In the genomic region with DNA sequence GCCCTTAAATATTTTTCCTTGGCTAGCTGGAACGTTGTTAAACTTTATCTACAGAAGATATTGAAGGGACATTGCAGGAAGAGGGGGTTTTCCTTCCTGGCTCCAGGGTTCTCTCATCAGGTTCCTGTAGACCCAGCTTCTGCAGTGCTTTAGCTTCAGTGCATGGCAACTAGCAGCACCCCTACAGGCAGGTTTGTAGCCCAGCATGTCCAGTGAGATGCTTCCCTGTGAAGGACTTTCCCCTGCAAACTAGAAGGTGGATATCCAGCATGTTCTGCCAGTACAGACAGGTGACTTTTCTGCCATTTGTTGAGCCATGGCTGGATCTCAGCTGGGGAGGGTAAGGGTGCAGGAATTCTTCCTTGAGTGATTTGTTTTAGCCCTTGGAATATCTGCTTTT, we compare ENCODE assay signal across 10 cellular contexts. TPM values are rescaled to one million over a fixed set of nuclear protein-coding genes. Genes with fewer than 3 reads are reported as not detected.
DNase-seq lines count a peak whose midpoint lies in the region; ATAC-seq and TF ChIP-seq lines count a peak whose summit lies in the region.
"Had no signal": no experiment of that assay in that cellular context is flagged by ENCODE, and none has a peak within 500 bp of the region (broad histone marks: within the 10 kb centered on the region; RNA-seq: fewer than 3 reads in every experiment).

No MANE protein-coding gene starts in this region.

- H3K56ac ChIP-seq in H9 (ENCODE audit: insufficient read length, low read depth, low read length) = no peak overlapping the region

- H3K4me2 ChIP-seq in H9 (ENCODE audit: insufficient read depth, insufficient read length, low read length) = no peak overlapping the region

- no peaks in the 10 kb centered on the region for H3K36me3 ChIP-seq in RWPE2 (ENCODE audit: low read depth)
- H3K36me3 ChIP-seq: adrenal gland had no signal

- no peak overlapping the region for H2BK12ac ChIP-seq in H9 (ENCODE audit: insufficient read length, low read depth, low read length)

- no peaks in the 10 kb centered on the region for H3K79me1 ChIP-seq in H9 (ENCODE audit: insufficient read depth, low read depth, low read length, poor library complexity, severe bottlenecking)

- H3T11ph ChIP-seq in H9 (ENCODE audit: low read length) = no peak overlapping the region

- H2BK5ac ChIP-seq in H9 (ENCODE audit: insufficient read length, low read length) = no peak overlapping the region

- H2AFZ ChIP-seq in H9 (ENCODE audit: low read length) = no peak overlapping the region

- peaks cover 2 to 6% (median 2%) of the 10 kb centered on the region in 3 experiments; a peak in 3 of 7 replicates for H3K36me3 Mint-ChIP-seq in H9 (ENCODE audit: insufficient read depth in 1 of 3, low read depth in 3 of 3)

- no peak overlapping the region for H2BK15ac ChIP-seq in H9 (ENCODE audit: low read depth, low read length)

- no peak overlapping the region for H2AK5ac ChIP-seq in H9 (ENCODE audit: insufficient read length, low read length)

- H3K4me1 ChIP-seq in H9 (ENCODE audit: insufficient read depth, low read length) (no peaks in the 10 kb centered on the region), RWPE2 (ENCODE audit: insufficient read depth, poor library complexity, severe bottlenecking) (peaks cover 7% of the 10 kb centered on the region)

- no peak overlapping the region for H3K4me3 Mint-ChIP-seq in H9

- no peak overlapping the region for H3K4me3 ChIP-seq in RWPE2 (ENCODE audit: severe bottlenecking)
- no peak overlapping the region for H3K4me3 ChIP-seq in fibroblast of mammary gland (ENCODE audit: control insufficient read depth, low read depth, low read length)
- H3K4me3 ChIP-seq: adrenal gland had no signal

- H3K9ac ChIP-seq in H9 (ENCODE audit: extremely low read depth, insufficient read length, low read length) = no peak overlapping the region

- no peaks in the 10 kb centered on the region for H4K20me1 ChIP-seq in H9 (ENCODE audit: control insufficient read depth, insufficient read depth, insufficient read length)

- in situ Hi-C loops in KBM-7 (cut with MboI; ENCODE audit: low pct_unique_long_range_greater_than_20kb, low sequenced_read_pairs) = no loop called here

- H3K27ac Mint-ChIP-seq in H9 = no peak overlapping the region; a peak in 1 of 7 replicates

- H3K23me2 ChIP-seq in H9 (ENCODE audit: insufficient read length, low read depth, low read length, poor library complexity, severe bottlenecking) = peaks cover 2% of the 10 kb centered on the region

- peaks cover 5 to 6% of the 10 kb centered on the region in 2 experiments; a peak in 4 of 5 replicates for H3K9me3 Mint-ChIP-seq in H9

- H3K27me3 ChIP-seq in H9 (ENCODE audit: insufficient read depth, low read length) (no peaks in the 10 kb centered on the region), RWPE2 (ENCODE audit: insufficient read depth, poor library complexity, severe bottlenecking) (no peaks in the 10 kb centered on the region)

- DNase-seq in AG08395 (ENCODE audit: low spot score) = peak; percentile 40
- DNase-seq in H9 = peak; percentile 52
- no peak for DNase-seq in RWPE2 (ENCODE audit: low spot score)
- peak; percentile 18 for DNase-seq in fibroblast of mammary gland (ENCODE audit: low read depth)
- no peak for DNase-seq in stimulated activated CD4-positive, alpha-beta T cell treated with anti-CD3 and anti-CD28 coated beads, Interleukin-2, amount 100 ng/mL, for 48 hours
- DNase-seq in stimulated activated CD4-positive, alpha-beta T cell treated with anti-CD3 and anti-CD28 coated beads, Interleukin-4, amount 100 ng/mL, for 1 hour = no peak
- no peak for DNase-seq in KBM-7
- DNase-seq: adrenal gland, NCI-H2171 had no signal

- no CpG with 5 or more reads among the region's 1 CpG for WGBS in H9 (ENCODE audit: extremely low coverage, insufficient read length, low lambda C conversion rate)

- H3K9me3 ChIP-seq in H9 (ENCODE audit: control insufficient read depth, low read depth, low read length) (no peaks in the 10 kb centered on the region), RWPE2 (ENCODE audit: severe bottlenecking) (peaks cover under 1% of the 10 kb centered on the region)
- H3K9me3 ChIP-seq: adrenal gland had no signal

- H4K91ac ChIP-seq in H9 (ENCODE audit: insufficient read length, low read depth, low read length) = no peak overlapping the region

- TF ChIP-seq CTCF in H9 (conservative IDR thresholded peaks at IDR 0.05) (peak; percentile 52; the same call in 2 of the 3 replicates), RWPE2 (IDR thresholded peaks at IDR 0.05; ENCODE audit: poor library complexity, severe bottlenecking) (no peak), fibroblast of mammary gland (conservative IDR thresholded peaks at IDR 0.05; ENCODE audit: control insufficient read depth, insufficient read depth, low read depth, low read length) (peak; percentile 47)

- H3K4me1 Mint-ChIP-seq in H9 = no peaks in the 10 kb centered on the region

- H3K27me3 Mint-ChIP-seq in H9 (ENCODE audit: low read depth) = peaks cover 11% of the 10 kb centered on the region

- 0 out of 3 replicates have a peak, but pooled peaks have one; percentile 22 for ATAC-seq in RWPE2 (ENCODE audit: low read depth)
- no peak for ATAC-seq in GM18867 (IDR thresholded peaks at IDR 0.05; ENCODE audit: unreplicated experiment)

- no peak overlapping the region for H4K8ac ChIP-seq in H9 (replicated peaks; ENCODE audit: insufficient read length, low read depth, low read length)

- H2BK120ac ChIP-seq in H9 (ENCODE audit: low read depth, low read length, poor library complexity, severe bottlenecking) = no peak overlapping the region

- H3K79me2 ChIP-seq in H9 (ENCODE audit: insufficient read depth, low read length) = no peaks in the 10 kb centered on the region

- H3K23ac ChIP-seq in H9 (ENCODE audit: insufficient read length, low read depth, low read length) = no peak overlapping the region

- no peak overlapping the region for H3K4ac ChIP-seq in H9 (ENCODE audit: low read depth, low read length)

- H3K14ac ChIP-seq in H9 (ENCODE audit: insufficient read depth, low read length) = no peak overlapping the region

- H2BK20ac ChIP-seq in H9 (ENCODE audit: low read depth, low read length, poor library complexity, severe bottlenecking) = no peak overlapping the region

- H3K18ac ChIP-seq in H9 (ENCODE audit: insufficient read length, low read depth, low read length) = no peak overlapping the region

- no peak overlapping the region for H4K5ac ChIP-seq in H9 (ENCODE audit: insufficient read length, low read depth, low read length)

- H3K27ac ChIP-seq in H9 (ENCODE audit: insufficient read length, low read depth, low read length) (no peak overlapping the region), RWPE2 (ENCODE audit: poor library complexity, severe bottlenecking) (no peak overlapping the region)
- H3K27ac ChIP-seq: adrenal gland had no signal

RNA-seq across cellular contexts. Expression of gene CCL28, which starts 10.4 kb away (rescaled TPM):
- total RNA-seq in H9 (2021) = not detected in 2 replicates

Comparison
In these comparisons a context has a peak if more than half of its experiments do, and no peak if none do; other contexts are left out.
1. DNase-seq: peak in AG08395 (single experiment), H9 (single experiment) and fibroblast of mammary gland (single experiment); none in RWPE2 (single experiment), stimulated activated CD4-positive, alpha-beta T cell treated with anti-CD3 and anti-CD28 coated beads, Interleukin-2, amount 100 ng/mL, for 48 hours (0 of 2), stimulated activated CD4-positive, alpha-beta T cell treated with anti-CD3 and anti-CD28 coated beads, Interleukin-4, amount 100 ng/mL, for 1 hour (single experiment) and KBM-7 (single experiment).